Comparison of ENCODE assay signal across 16 cellular contexts in the genomic region with DNA sequence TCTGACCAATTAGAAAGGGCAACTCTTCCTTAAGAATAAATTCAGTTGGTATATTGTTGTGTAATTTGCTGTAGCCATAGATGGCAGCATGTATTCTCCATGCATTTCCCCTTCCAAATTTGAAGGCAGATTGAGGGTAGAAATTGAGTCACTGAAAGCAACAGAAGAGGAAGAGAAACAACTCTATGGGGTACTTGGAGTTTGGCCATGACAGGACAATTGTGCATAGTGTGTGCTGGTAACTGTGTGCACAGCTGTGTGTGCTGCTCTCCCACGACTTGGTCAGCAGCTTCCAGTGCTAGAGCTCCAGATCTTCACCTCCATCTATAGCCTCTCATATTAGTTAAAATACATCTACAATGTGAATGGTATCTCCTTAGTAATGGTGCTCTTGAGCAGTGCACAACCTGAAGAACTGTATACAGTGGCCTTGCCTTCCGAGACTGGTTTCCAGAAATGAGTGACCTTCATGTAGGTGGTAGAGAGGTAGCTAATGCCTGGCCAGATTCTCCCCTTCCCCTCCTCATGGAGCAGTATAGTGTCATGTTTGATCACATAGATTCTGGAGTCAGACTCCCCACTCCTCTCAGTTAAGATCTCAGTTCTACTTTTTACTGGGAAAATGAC. TPM values are rescaled to one million over a fixed set of nuclear protein-coding genes. Genes with fewer than 3 reads are reported as not detected.
DNase-seq lines count a peak whose midpoint lies in the region; ATAC-seq and TF ChIP-seq lines count a peak whose summit lies in the region.
"Had no signal": no experiment of that assay in that cellular context is flagged by ENCODE, and none has a peak within 500 bp of the region (broad histone marks: within the 10 kb centered on the region; RNA-seq: fewer than 3 reads in every experiment).

No MANE protein-coding gene starts in this region.

- H3K4me1 ChIP-seq in muscle layer of duodenum (ENCODE audit: control insufficient read depth in 1 of 2, insufficient read depth in 2 of 2, low read length in 2 of 2) (peaks cover 3 to 7% of the 10 kb centered on the region in 2 donors), tibial artery (no peaks in the 10 kb centered on the region), mesendoderm (ENCODE audit: control insufficient read depth, low read depth, low read length) (no peaks in the 10 kb centered on the region)

- H3K27me3 ChIP-seq in muscle layer of duodenum (ENCODE audit: low read depth, low read length) (no peaks in the 10 kb centered on the region), tibial artery (peaks cover 0 to 23% of the 10 kb centered on the region in 2 donors), mesendoderm (ENCODE audit: insufficient read depth, low read length, poor library complexity) (no peaks in the 10 kb centered on the region)

- H3K9ac ChIP-seq in mesendoderm (ENCODE audit: low read length) = no peak overlapping the region

- H3K18ac ChIP-seq in mesendoderm (ENCODE audit: low read length) = no peak overlapping the region

- H3K9me3 ChIP-seq in muscle layer of duodenum (ENCODE audit: control insufficient read depth in 1 of 2, low read length in 2 of 2) (no peaks in the 10 kb centered on the region), tibial artery (no peaks in the 10 kb centered on the region)
- H3K9me3 ChIP-seq: lower lobe of right lung had no signal

- intact Hi-C loops in tibial artery (cut with DNase I; ENCODE audit: low total_unique reads) = no loop called here

- no peak overlapping the region for H2BK5ac ChIP-seq in mesendoderm (ENCODE audit: low read length)

- H3K56ac ChIP-seq in mesendoderm (ENCODE audit: low read length) = no peak overlapping the region

- H4K5ac ChIP-seq in mesendoderm (ENCODE audit: low read length) = no peak overlapping the region

- H3K4me3 ChIP-seq in muscle layer of duodenum (ENCODE audit: low read depth in 1 of 2, low read length in 2 of 2) (no peak overlapping the region), tibial artery (no peak overlapping the region), mesendoderm (ENCODE audit: low read length) (no peak overlapping the region)
- H3K4me3 ChIP-seq: lower lobe of right lung had no signal

- H3K4me2 ChIP-seq in mesendoderm (ENCODE audit: low read length) = no peak overlapping the region

- H4K8ac ChIP-seq in mesendoderm (ENCODE audit: low read depth, low read length) = no peak overlapping the region

- no peaks in the 10 kb centered on the region for H3K79me2 ChIP-seq in mesendoderm (ENCODE audit: control insufficient read depth, insufficient read depth, low read length)

- H3K4ac ChIP-seq in mesendoderm (ENCODE audit: low read depth, low read length) = no peak overlapping the region

- no peak for TF ChIP-seq CTCF in tibial artery (IDR thresholded peaks at IDR 0.05)

- H3K79me1 ChIP-seq in mesendoderm (ENCODE audit: low read length) = no peaks in the 10 kb centered on the region

- no peak overlapping the region for H2BK15ac ChIP-seq in mesendoderm (replicated peaks; ENCODE audit: low read depth)

- DNase-seq in tibial artery = no peak
- no peak for DNase-seq in NCI-H1092 treated with DMSO at 0.1 percent for 48 hours (lab: John Stamatoyannopoulos, UW)
- DNase-seq in mesendoderm = no peak
- DNase-seq: activated CD4-positive, alpha-beta T cell treated with anti-CD3 and anti-CD28 coated beads, Interleukin-2, amount 50 U/mL, for 1 hour; caudate nucleus; lower lobe of right lung; NCI-H1105 treated with DMSO at 0.1 percent for 48 hours; occipital lobe; stimulated activated CD4-positive, alpha-beta T cell treated with anti-CD3 and anti-CD28 coated beads, Interleukin-15, amount 100 ng/mL, for 24 hours; stimulated activated CD8-positive, alpha-beta memory T cell treated with anti-CD3 and anti-CD28 coated beads, Interleukin-4, amount 100 ng/mL, for 48 hours had no signal

- no CpG with 5 or more reads among the region's 2 CpGs for WGBS in mesendoderm (ENCODE audit: extremely low coverage, insufficient coverage, low lambda C conversion rate)

- no peak overlapping the region for H2AK5ac ChIP-seq in mesendoderm (ENCODE audit: low read length)

- H2BK120ac ChIP-seq in mesendoderm (ENCODE audit: low read depth, low read length) = no peak overlapping the region

- peak overlapping the region; percentile 19 for H3K27ac ChIP-seq in muscle layer of duodenum (ENCODE audit: low read length)
- H3K27ac ChIP-seq in tibial artery = no peak overlapping the region
- no peak overlapping the region for H3K27ac ChIP-seq in mesendoderm (ENCODE audit: low read depth, low read length)
- H3K27ac ChIP-seq: epithelial cell of prostate, lower lobe of right lung had no signal

- no peak overlapping the region for H3K23ac ChIP-seq in mesendoderm (ENCODE audit: low read length)

- ATAC-seq in GM18858 (IDR thresholded peaks at IDR 0.05; ENCODE audit: unreplicated experiment) (peak; percentile 58), HG02642 (IDR thresholded peaks at IDR 0.05; ENCODE audit: poor library complexity, unreplicated experiment) (peak; percentile 54), HG03521 (IDR thresholded peaks at IDR 0.05; ENCODE audit: unreplicated experiment) (peak; percentile 44), GM18907 (IDR thresholded peaks at IDR 0.05; ENCODE audit: unreplicated experiment) (no peak)
- ATAC-seq: lower lobe of right lung had no signal

- no peaks in the 10 kb centered on the region for H3K36me3 ChIP-seq in muscle layer of duodenum (ENCODE audit: control insufficient read depth in 1 of 2, insufficient read depth in 2 of 2, low read length in 2 of 2)
- H3K36me3 ChIP-seq in tibial artery = no peaks in the 10 kb centered on the region
- H3K36me3 ChIP-seq in mesendoderm (ENCODE audit: control insufficient read depth, insufficient read depth, low read length) = no peaks in the 10 kb centered on the region
- H3K36me3 ChIP-seq: lower lobe of right lung had no signal

RNA-seq across cellular contexts. Expression of a gene that starts 0.9 kb away (rescaled TPM):
- not detected for polyA plus RNA-seq in mesendoderm (2013, experiment 1 of 2)
- not detected for polyA plus RNA-seq in mesendoderm (2013, experiment 2 of 2)

RNA-seq across cellular contexts. Expression of a gene that starts 24.9 kb away (rescaled TPM):
- 0.01 TPM for polyA plus RNA-seq in mesendoderm (2013, experiment 1 of 2)
- polyA plus RNA-seq in mesendoderm (2013, experiment 2 of 2) = 0.13 TPM

RNA-seq across cellular contexts. Expression of a gene that starts 49.4 kb away (rescaled TPM):
- 0.42 TPM for polyA plus RNA-seq in mesendoderm (2013, experiment 1 of 2)
- polyA plus RNA-seq in mesendoderm (2013, experiment 2 of 2) = 0.24 TPM
